ENCODE assay signal across 12 cellular contexts in the genomic region with DNA sequence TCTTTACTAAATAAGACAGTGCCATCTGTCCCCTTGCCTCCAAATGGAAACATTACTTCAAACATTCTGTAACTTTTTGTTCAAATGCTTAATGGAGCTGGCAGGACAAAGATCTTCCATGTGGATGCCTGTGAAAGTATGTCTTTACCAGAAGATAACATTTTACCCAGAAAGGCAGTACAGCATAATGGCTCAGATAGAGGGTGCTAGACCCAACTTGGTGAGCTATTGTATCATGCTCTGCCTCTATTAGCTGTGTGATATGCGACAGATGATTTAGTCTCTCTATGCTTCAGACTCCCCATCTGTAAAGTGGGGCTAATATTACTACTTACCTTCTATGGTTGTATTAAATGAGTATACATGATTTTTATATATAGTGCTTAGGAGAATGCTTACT. TPM values are rescaled to one million over a fixed set of nuclear protein-coding genes. Genes with fewer than 3 reads are reported as not detected.
DNase-seq lines count a peak whose midpoint lies in the region; ATAC-seq and TF ChIP-seq lines count a peak whose summit lies in the region.
"Had no signal": no experiment of that assay in that cellular context is flagged by ENCODE, and none has a peak within 500 bp of the region (broad histone marks: within the 10 kb centered on the region; RNA-seq: fewer than 3 reads in every experiment).

No MANE protein-coding gene starts in this region.

- no peaks in the 10 kb centered on the region for H3K79me2 ChIP-seq in GM23248 (ENCODE audit: insufficient read depth)

- peak overlapping the region; percentile 27; the same call in 1 of the 2 replicates for H3K9ac ChIP-seq in GM23248

- H4K20me1 ChIP-seq in GM23248 (ENCODE audit: insufficient read depth): no peaks in the 10 kb centered on the region

- H3K9me3 ChIP-seq in GM23248 (ENCODE audit: low read depth): no peaks in the 10 kb centered on the region
- no peaks in the 10 kb centered on the region for H3K9me3 ChIP-seq in mucosa of descending colon

- peak overlapping the region; percentile 30 for H3K4me2 ChIP-seq in GM23248 (ENCODE audit: unreplicated experiment)

- H2AFZ ChIP-seq in GM23248: no peak overlapping the region

- CTCF ChIA-PET in BJ (lab: Yijun Ruan, JAX): interaction anchor here (0.7 to 1.3 kb wide), 2 partner anchors 150 to 283 kb away, joined by 3 read pairs; no protein-coding TSS in a partner anchor

- POLR2A ChIA-PET in BJ (lab: Charles Lee): no interaction called here

- TF ChIP-seq CTCF in BJ (IDR thresholded peaks at IDR 0.05; ENCODE audit: insufficient read depth, low read depth, low read length) (peak; percentile 38), foreskin keratinocyte (conservative IDR thresholded peaks at IDR 0.05) (peak; percentile 51), mucosa of descending colon (IDR thresholded peaks at IDR 0.05) (no peak)

- DNase-seq in BJ (ENCODE audit: low read depth) (no peak), GM23248 (peak; percentile 42), SK-MEL-5 (ENCODE audit: low read depth, low spot score) (peak; percentile 48), foreskin keratinocyte (no peak), mucosa of descending colon (no peak), NK-92 (lab: John Stamatoyannopoulos, UW; ENCODE audit: unreplicated experiment) (no peak), amygdala (lab: John Stamatoyannopoulos, UW) (no peak), COR-L47 (lab: John Stamatoyannopoulos, UW) (no peak)
- DNase-seq: activated T-cell treated with anti-CD3 and anti-CD28 coated beads, Interleukin-2, amount 50 U/mL, for 1 hour; GF-D8; SHP77 had no signal

- H3K36me3 ChIP-seq in BJ (ENCODE audit: control insufficient read depth, insufficient read depth, low read length) (no peaks in the 10 kb centered on the region), GM23248 (ENCODE audit: low read depth) (no peaks in the 10 kb centered on the region), mucosa of descending colon (ENCODE audit: low read depth) (no peaks in the 10 kb centered on the region)

- ATAC-seq in foreskin keratinocyte: no peak
- no peak for ATAC-seq in mucosa of descending colon

- no peaks in the 10 kb centered on the region for H3K27me3 ChIP-seq in BJ (ENCODE audit: control insufficient read depth, insufficient read depth, low read length)
- no peaks in the 10 kb centered on the region for H3K27me3 ChIP-seq in GM23248 (replicated peaks; ENCODE audit: insufficient read depth)
- no peaks in the 10 kb centered on the region for H3K27me3 ChIP-seq in foreskin keratinocyte

- in situ Hi-C loops in GM23248 (cut with MboI) (loop anchor here (25.0 kb wide), 1 partner anchor 519 kb away; no protein-coding TSS in a partner anchor), SK-MEL-5 (cut with HindIII; ENCODE audit: low pct_unique_long_range_greater_than_20kb, low sequenced_read_pairs) (no loop called here)

- H3K4me1 ChIP-seq in GM23248 (ENCODE audit: insufficient read depth) (peaks cover 31% of the 10 kb centered on the region), foreskin keratinocyte (no peaks in the 10 kb centered on the region), mucosa of descending colon (ENCODE audit: low read depth) (no peaks in the 10 kb centered on the region)

- no peaks in the 10 kb centered on the region for H3K9me2 ChIP-seq in GM23248 (ENCODE audit: insufficient read depth)

- H3F3A ChIP-seq in GM23248 (ENCODE audit: insufficient read depth): peaks cover 5% of the 10 kb centered on the region

- H3K4me3 ChIP-seq in BJ (ENCODE audit: low read depth, low read length) (no peak overlapping the region), GM23248 (no peak overlapping the region), mucosa of descending colon (no peak overlapping the region)

- intact Hi-C loops in mucosa of descending colon (cut with DNase I, micrococcal nuclease): no loop called here

- H3K27ac ChIP-seq in GM23248 (peak overlapping the region; percentile 66), foreskin keratinocyte (peak overlapping the region; percentile 15)

- 95 to 100% methylated on average over 1 of the region's 1 CpG for WGBS in GM23248 (ENCODE audit: low coverage in 1 of 2, low lambda C conversion rate in 2 of 2, missing lambda C conversion rate in 2 of 2), 2 experiments

RNA-seq across cellular contexts. Expression of a gene that starts 8.8 kb away (rescaled TPM):
- polyA plus RNA-seq in BJ (2011; rRNA removed): 0.27 and 0.45 TPM in 2 replicates
- not detected in 2 replicates for polyA minus RNA-seq in BJ (2011; rRNA and poly(A)+ RNA removed)
- total RNA-seq in GM23248 (2014; rRNA removed; shearing (Covaris generic)): not detected in 2 replicates
- polyA plus RNA-seq in GM23248 (2016; fragmentation: Nextera tagmentation; extraction: Ambion mirVana): 0.18 and 0.70 TPM in 2 replicates
- total RNA-seq in SK-MEL-5 (2014; rRNA removed; shearing (Covaris generic)): 0.98 and 1.4 TPM in 2 replicates
- 0.70 and 1.5 TPM in 2 replicates for polyA plus RNA-seq in SK-MEL-5 (2015; cell fraction: cytosol; rRNA removed)
- not detected in 2 replicates for polyA plus RNA-seq in SK-MEL-5 (2015; cell fraction: nucleus; rRNA removed)
- 0.48 and 0.56 TPM in 2 replicates for total RNA-seq in foreskin keratinocyte
- polyA plus RNA-seq in foreskin keratinocyte: 0.78 and 1.0 TPM in 2 replicates
- total RNA-seq in mucosa of descending colon: not detected
- polyA plus RNA-seq: endothelial cell of umbilical vein had no signal

RNA-seq across cellular contexts. Expression of a gene that starts 59.3 kb away (rescaled TPM):
- 1.5 and 2.0 TPM in 2 replicates for polyA plus RNA-seq in BJ (2011; rRNA removed)
- 1.3 and 1.6 TPM in 2 replicates for polyA minus RNA-seq in BJ (2011; rRNA and poly(A)+ RNA removed)
- total RNA-seq in GM23248 (2014; rRNA removed; shearing (Covaris generic)): 2.2 and 2.5 TPM in 2 replicates
- polyA plus RNA-seq in GM23248 (2016; fragmentation: Nextera tagmentation; extraction: Ambion mirVana): 1.5 and 1.9 TPM in 2 replicates
- 12.1 and 12.2 TPM in 2 replicates for total RNA-seq in SK-MEL-5 (2014; rRNA removed; shearing (Covaris generic))
- 11.7 and 16.1 TPM in 2 replicates for polyA plus RNA-seq in SK-MEL-5 (2015; cell fraction: cytosol; rRNA removed)
- 85.9 and 111 TPM in 2 replicates for polyA plus RNA-seq in SK-MEL-5 (2015; cell fraction: nucleus; rRNA removed)
- 15.7 and 16.9 TPM in 2 replicates for total RNA-seq in foreskin keratinocyte
- 5.1 and 5.6 TPM in 2 replicates for polyA plus RNA-seq in foreskin keratinocyte
- 1 to 10 TPM in 2 of 3 donors, under 1 TPM in 1; 0.09 to 1.3 (median 1.3) TPM for total RNA-seq in mucosa of descending colon

Comparison
In these comparisons a context has a peak if more than half of its experiments do, and no peak if none do; other contexts are left out.
1. DNase-seq: peak in GM23248 (single experiment) and SK-MEL-5 (single experiment); none in BJ (single experiment), foreskin keratinocyte (0 of 2), mucosa of descending colon (0 of 3), NK-92 (single experiment), amygdala (0 of 56) and COR-L47 (single experiment).